Comparison of ENCODE assay signal across 15 cellular contexts in the genomic region with DNA sequence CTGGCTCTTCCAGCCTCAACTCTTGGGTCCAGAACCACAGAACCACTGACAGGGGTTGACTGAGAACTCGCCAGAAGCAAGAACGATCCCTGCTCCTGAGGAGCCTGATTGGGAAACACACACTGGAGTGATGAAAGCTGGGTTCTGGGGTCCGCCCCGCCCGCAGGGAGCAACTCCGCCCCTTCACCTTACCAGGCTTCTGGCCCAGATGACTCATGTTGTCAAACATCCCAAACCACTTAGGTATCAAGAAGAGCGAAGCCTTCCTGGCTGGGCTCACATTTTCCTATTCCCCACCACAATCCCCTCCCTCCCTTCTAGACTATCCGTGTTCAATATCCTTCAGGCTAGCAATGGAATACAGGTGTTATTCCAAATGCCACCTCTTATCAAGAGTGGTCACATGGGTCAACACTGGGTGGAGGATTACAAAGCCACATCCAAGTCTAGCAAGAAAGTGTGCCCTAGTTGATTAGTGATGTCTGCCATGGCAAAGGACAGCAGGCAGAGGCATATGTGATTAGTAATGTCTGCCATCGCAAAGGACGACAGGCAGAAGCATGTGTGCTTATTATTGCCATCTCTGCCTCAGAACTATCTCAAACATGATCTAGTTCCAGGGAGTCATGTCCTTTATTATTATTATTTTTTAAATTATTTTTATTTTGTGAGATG.
DNase-seq lines count a peak whose midpoint lies in the region; ATAC-seq and TF ChIP-seq lines count a peak whose summit lies in the region.
"Had no signal": no experiment of that assay in that cellular context is flagged by ENCODE, and none has a peak within 500 bp of the region (broad histone marks: within the 10 kb centered on the region; RNA-seq: fewer than 3 reads in every experiment).

No MANE protein-coding gene starts in this region.

- H3K4me3 Mint-ChIP-seq in endodermal cell: no peak overlapping the region
- H3K4me3 Mint-ChIP-seq: nephron had no signal

- no peaks in the 10 kb centered on the region for H3K9me3 ChIP-seq in PC-3 (ENCODE audit: low read length)
- H3K9me3 ChIP-seq in endodermal cell (ENCODE audit: control insufficient read depth, low read length): peaks cover 17% of the 10 kb centered on the region
- H3K9me3 ChIP-seq in left lung: no peaks in the 10 kb centered on the region
- H3K9me3 ChIP-seq in smooth muscle cell (replicated peaks; ENCODE audit: low read depth): no peaks in the 10 kb centered on the region

- no peak overlapping the region for H3K9ac ChIP-seq in PC-3 (ENCODE audit: low read length)
- no peak overlapping the region for H3K9ac ChIP-seq in endodermal cell (ENCODE audit: extremely low read depth, low read length, poor library complexity, severe bottlenecking)
- H3K9ac ChIP-seq in smooth muscle cell (ENCODE audit: low read depth): no peak overlapping the region

- no TSS peak for BruUV-seq in PC-3 (replicated peaks; lab: Mats Ljungman, UMichigan)

- H3K27ac Mint-ChIP-seq in endodermal cell: no peak overlapping the region
- H3K27ac Mint-ChIP-seq: H9, nephron had no signal

- H3K4me3 ChIP-seq in PC-3 (ENCODE audit: low read length) (no peak overlapping the region), endodermal cell (ENCODE audit: low read length) (no peak overlapping the region), left lung (no peak overlapping the region), smooth muscle cell (no peak overlapping the region)

- H3K4me2 ChIP-seq in PC-3 (ENCODE audit: low read length) (no peak overlapping the region), smooth muscle cell (no peak overlapping the region)

- H3K27me3 Mint-ChIP-seq in endodermal cell (ENCODE audit: insufficient read depth): no peaks in the 10 kb centered on the region

- H3K36me3 ChIP-seq in PC-3 (ENCODE audit: low read depth, low read length) (peaks cover 5% of the 10 kb centered on the region; the same call in 1 of the 2 replicates), endodermal cell (ENCODE audit: control insufficient read depth, insufficient read depth, low read length) (peaks cover 34% of the 10 kb centered on the region), left lung (peaks cover 4 to 72% of the 10 kb centered on the region in 2 donors), smooth muscle cell (ENCODE audit: low read depth) (peaks cover 10% of the 10 kb centered on the region)

- CTCF ChIA-PET in PC-3 (lab: Charles Lee): no interaction called here

- intact Hi-C loops in PC-3 (cut with micrococcal nuclease) (no loop called here), left lung (cut with DNase I) (no loop called here)

- POLR2A ChIA-PET in PC-3 (lab: Charles Lee; ENCODE audit: unreplicated experiment): no interaction called here

- H4K20me1 ChIP-seq in PC-3 (ENCODE audit: low read length) (no peaks in the 10 kb centered on the region), smooth muscle cell (ENCODE audit: low read depth) (no peaks in the 10 kb centered on the region)

- no peaks in the 10 kb centered on the region for H3K9me2 ChIP-seq in PC-3 (replicated peaks; ENCODE audit: low read length)

- no peaks in the 10 kb centered on the region for H3K27me3 ChIP-seq in PC-3 (ENCODE audit: low read length)
- H3K27me3 ChIP-seq in endodermal cell (ENCODE audit: control insufficient read depth, insufficient read depth, low read length, poor library complexity, severe bottlenecking): no peaks in the 10 kb centered on the region
- H3K27me3 ChIP-seq in left lung: no peaks in the 10 kb centered on the region
- H3K27me3 ChIP-seq in smooth muscle cell (ENCODE audit: low read depth): no peaks in the 10 kb centered on the region

- H3K9me3 Mint-ChIP-seq in endodermal cell: peaks cover 16% of the 10 kb centered on the region

- no peak; the same call in none of the 2 replicates for ATAC-seq in PC-3
- peak; percentile 94 for ATAC-seq in left lung
- ATAC-seq in HG03095 (IDR thresholded peaks at IDR 0.05; ENCODE audit: unreplicated experiment): no peak

- WGBS in endodermal cell (ENCODE audit: insufficient coverage in 1 of 2, insufficient read length in 1 of 2), 2 experiments: 83 to 92% methylated on average over 6 to 10 of the region's 10 CpGs
- 86% methylated on average over 9 of the region's 10 CpGs for WGBS in smooth muscle cell (ENCODE audit: low lambda C conversion rate)

- H3K27ac ChIP-seq in PC-3 (ENCODE audit: low read length): no peak overlapping the region
- H3K27ac ChIP-seq in endodermal cell (ENCODE audit: low read depth, low read length): no peak overlapping the region
- peak overlapping the region; percentile 8 to 37 for H3K27ac ChIP-seq in left lung
- no peak overlapping the region for H3K27ac ChIP-seq in smooth muscle cell (ENCODE audit: low read depth)
- H3K27ac ChIP-seq: VCaP had no signal

- H2AFZ ChIP-seq in PC-3 (ENCODE audit: low read length) (no peak overlapping the region), smooth muscle cell (ENCODE audit: low read depth) (no peak overlapping the region)

- peaks cover 38% of the 10 kb centered on the region for H3K36me3 Mint-ChIP-seq in endodermal cell (ENCODE audit: low read depth)

- H3K4me1 Mint-ChIP-seq in endodermal cell: no peaks in the 10 kb centered on the region
- H3K4me1 Mint-ChIP-seq: H9 had no signal

- H3F3A ChIP-seq in PC-3 (ENCODE audit: low read length, unreplicated experiment) (no peaks in the 10 kb centered on the region), smooth muscle cell (ENCODE audit: low read depth) (no peaks in the 10 kb centered on the region)

- H3K4me1 ChIP-seq in PC-3 (ENCODE audit: insufficient read depth, low read length) (no peaks in the 10 kb centered on the region), endodermal cell (ENCODE audit: control insufficient read depth, insufficient read depth, low read length) (no peaks in the 10 kb centered on the region), left lung (no peaks in the 10 kb centered on the region), smooth muscle cell (ENCODE audit: low read depth) (no peaks in the 10 kb centered on the region)

- DNase-seq in DMS53 (lab: John Stamatoyannopoulos, UW) (peak; percentile 73), PC-3 (peak; percentile 36), endodermal cell (peak; percentile 54), left lung (peak; percentile 68 to 83), dermis blood vessel endothelial cell (no peak), smooth muscle cell (lab: John Stamatoyannopoulos, UW; ENCODE audit: unreplicated experiment) (no peak), NCI-H1694 (lab: John Stamatoyannopoulos, UW) (no peak)
- DNase-seq: activated effector memory CD4-positive, alpha-beta T cell treated with Interleukin-2 at 50 U/mL for 16 hours; H9; hippocampal formation; Karpas-422; NCI-H510A treated with DMSO at 0.1 percent for 48 hours had no signal

- H3K79me2 ChIP-seq in PC-3 (ENCODE audit: low read length) (no peaks in the 10 kb centered on the region), smooth muscle cell (ENCODE audit: low read depth) (no peaks in the 10 kb centered on the region)

- no peak for TF ChIP-seq CTCF in PC-3 (conservative IDR thresholded peaks at IDR 0.05; ENCODE audit: low read depth, low read length)
- no peak for TF ChIP-seq CTCF in endodermal cell (conservative IDR thresholded peaks at IDR 0.05)
- no peak for TF ChIP-seq CTCF in left lung (IDR thresholded peaks at IDR 0.05)
- no peak for TF ChIP-seq CTCF in smooth muscle cell (IDR thresholded peaks at IDR 0.05; ENCODE audit: borderline replicate concordance, insufficient read depth, poor library complexity, severe bottlenecking)

Comparison
In these comparisons a context has a peak if more than half of its experiments do, and no peak if none do; other contexts are left out.
1. DNase-seq: peak in DMS53 (single experiment), PC-3 (single experiment), endodermal cell (single experiment) and left lung (2 of 2); none in dermis blood vessel endothelial cell (single experiment), smooth muscle cell (single experiment) and NCI-H1694 (single experiment).
2. H3K27ac ChIP-seq: peak in left lung (2 of 2); none in PC-3 (single experiment), endodermal cell (single experiment) and smooth muscle cell (single experiment).